In the genomic region with DNA sequence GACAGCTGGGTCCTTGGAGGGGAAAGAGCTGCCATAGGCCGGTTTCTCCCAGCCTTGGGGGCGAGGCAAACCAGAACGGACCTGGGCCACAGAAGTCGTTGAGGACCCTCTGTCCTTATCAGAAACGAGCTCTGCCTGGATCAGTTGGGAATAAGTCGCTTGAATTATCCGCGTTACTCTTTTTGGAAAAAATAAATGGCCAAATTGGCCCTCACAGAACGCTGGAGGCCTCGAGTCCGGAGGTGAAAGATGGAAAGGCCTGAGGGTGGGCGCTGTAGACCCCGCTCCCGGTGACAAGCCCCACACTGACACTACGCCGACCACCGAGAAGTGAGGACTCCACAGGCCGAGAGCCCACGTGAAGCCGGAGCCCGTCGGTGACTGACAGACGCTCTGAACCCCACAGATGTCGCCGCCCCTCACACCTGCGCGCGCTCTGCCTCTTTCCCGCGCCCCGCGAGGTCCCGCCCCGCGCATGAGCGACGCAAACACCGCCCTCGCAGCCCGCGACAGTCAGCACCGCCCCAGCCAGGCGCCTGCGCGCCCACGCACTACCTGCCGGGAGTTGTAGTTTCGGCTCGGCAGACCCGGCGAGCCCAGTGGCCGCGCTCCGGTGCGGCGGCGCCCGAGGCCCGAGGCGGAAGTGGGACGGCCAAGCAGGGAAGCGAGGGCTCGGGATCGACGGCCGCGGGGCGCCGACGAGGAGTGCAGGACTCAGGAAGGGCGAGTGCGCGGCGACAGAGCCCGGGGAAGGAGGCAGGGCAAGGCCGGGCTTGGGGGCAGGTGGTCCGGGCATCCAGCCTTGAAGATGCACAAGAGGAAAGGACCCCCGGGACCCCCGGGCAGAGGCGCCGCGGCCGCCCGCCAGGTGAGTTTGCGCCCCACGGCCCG, we compare ENCODE assay signal across 8 cellular contexts. TPM values are rescaled to one million over a fixed set of nuclear protein-coding genes. Genes with fewer than 3 reads are reported as not detected.
DNase-seq lines count a peak whose midpoint lies in the region; ATAC-seq, FAIRE-seq and TF ChIP-seq lines count a peak whose summit lies in the region.

Gene BRME1, minus strand, starts transcription at position 484 of the 891 bp plus-strand sequence. CDS start 1,225 bp downstream, outside the sequence.
Gene CC2D1A, plus strand, starts transcription at position 568 of the 891 bp plus-strand sequence. Its CDS starts 241 bp downstream, at position 809.

- no peaks in the 10 kb centered on the region for H3K9me3 Mint-ChIP-seq in T-helper 1 cell treated with Interleukin-12 subunit alpha and Interleukin-12 subunit beta and Interleukin-4 antibody, amounts not matched to agents 30 μg/mL and 1 μg/mL, for 36 hours

- peak within 1 kb of the TSS; percentile 84 for H3K27ac Mint-ChIP-seq in T-helper 1 cell treated with Interleukin-12 subunit alpha and Interleukin-12 subunit beta and Interleukin-4 antibody, amounts not matched to agents 30 μg/mL and 1 μg/mL, for 36 hours

- H3K27ac ChIP-seq in right atrium auricular region: peak within 1 kb of the TSS in 1 of 2 donors; percentile 66

- H3K4me3 ChIP-seq in GM12865 (ENCODE audit: low read depth, low read length) (peak within 1 kb of the TSS; percentile 67), right atrium auricular region (peak within 1 kb of the TSS; percentile 78 to 79)

- H3K36me3 ChIP-seq in right atrium auricular region: peaks cover 7% of the 10 kb centered on the region

- no peaks in the 10 kb centered on the region for H3K27me3 Mint-ChIP-seq in T-helper 1 cell treated with Interleukin-12 subunit alpha and Interleukin-12 subunit beta and Interleukin-4 antibody, amounts not matched to agents 30 μg/mL and 1 μg/mL, for 36 hours (ENCODE audit: low read depth)

- no peaks in the 10 kb centered on the region for H3K27me3 ChIP-seq in right atrium auricular region

- H3K9me3 ChIP-seq in right atrium auricular region: no peaks in the 10 kb centered on the region

- TF ChIP-seq CTCF in GM12865 (IDR thresholded peaks at IDR 0.05; ENCODE audit: insufficient read depth, low read depth, low read length, missing control alignments) (no peak), right atrium auricular region (IDR thresholded peaks at IDR 0.05) (no peak)

- peaks cover 4% of the 10 kb centered on the region for H3K36me3 Mint-ChIP-seq in T-helper 1 cell treated with Interleukin-12 subunit alpha and Interleukin-12 subunit beta and Interleukin-4 antibody, amounts not matched to agents 30 μg/mL and 1 μg/mL, for 36 hours (ENCODE audit: low read depth)

- H3K4me1 Mint-ChIP-seq in T-helper 1 cell treated with Interleukin-12 subunit alpha and Interleukin-12 subunit beta and Interleukin-4 antibody, amounts not matched to agents 30 μg/mL and 1 μg/mL, for 36 hours (ENCODE audit: low read depth): peaks cover 17% of the 10 kb centered on the region

- ATAC-seq in HG02678 (IDR thresholded peaks at IDR 0.05; ENCODE audit: unreplicated experiment): peak; percentile 91

- peaks cover 0 to 18% of the 10 kb centered on the region in 2 donors for H3K4me1 ChIP-seq in right atrium auricular region

- FAIRE-seq in urothelium cell line (lab: Jason Lieb, UNC): peak; percentile 53

- peak within 1 kb of the TSS; percentile 84 for H3K4me3 Mint-ChIP-seq in T-helper 1 cell treated with Interleukin-12 subunit alpha and Interleukin-12 subunit beta and Interleukin-4 antibody, amounts not matched to agents 30 μg/mL and 1 μg/mL, for 36 hours

- DNase-seq in GM12865 (ENCODE audit: low read depth) (peak; percentile 96), NCI-H1436 treated with DMSO at 0.1 percent for 48 hours (lab: John Stamatoyannopoulos, UW) (peak; percentile 44), amygdala (lab: John Stamatoyannopoulos, UW) (peak in 55 of 56 donors; percentile 14 to 95 (median 82)), right atrium auricular region (ENCODE audit: low spot score) (peak; percentile 87), pulmonary artery endothelial cell (ENCODE audit: low read depth, low spot score) (peak; percentile 33), urothelium cell line (ENCODE audit: low spot score) (peak; percentile 95)

RNA-seq across cellular contexts. Expression of gene BRME1, which starts in this region (rescaled TPM):
- total RNA-seq in right atrium auricular region: under 1 TPM; 0.28 to 0.70 TPM
- total RNA-seq in pulmonary artery endothelial cell: 0.63 and 0.73 TPM in 2 replicates

RNA-seq across cellular contexts. Expression of gene CC2D1A, which starts in this region (rescaled TPM):
- total RNA-seq in right atrium auricular region (10 to 100 TPM; 16.1 to 22.6 TPM), pulmonary artery endothelial cell (6.2 and 6.6 TPM in 2 replicates)

Comparison
In these comparisons a context has a peak if more than half of its experiments do, and no peak if none do; other contexts are left out.
1. DNase-seq: peak in every context shown above with its lines; median percentile 96 in GM12865; 95 in urothelium cell line; 87 in right atrium auricular region; 82 in amygdala; 44 in NCI-H1436 treated with DMSO at 0.1 percent for 48 hours; 33 in pulmonary artery endothelial cell.